22 cellular contexts compared by ENCODE assay signal in the genomic region with DNA sequence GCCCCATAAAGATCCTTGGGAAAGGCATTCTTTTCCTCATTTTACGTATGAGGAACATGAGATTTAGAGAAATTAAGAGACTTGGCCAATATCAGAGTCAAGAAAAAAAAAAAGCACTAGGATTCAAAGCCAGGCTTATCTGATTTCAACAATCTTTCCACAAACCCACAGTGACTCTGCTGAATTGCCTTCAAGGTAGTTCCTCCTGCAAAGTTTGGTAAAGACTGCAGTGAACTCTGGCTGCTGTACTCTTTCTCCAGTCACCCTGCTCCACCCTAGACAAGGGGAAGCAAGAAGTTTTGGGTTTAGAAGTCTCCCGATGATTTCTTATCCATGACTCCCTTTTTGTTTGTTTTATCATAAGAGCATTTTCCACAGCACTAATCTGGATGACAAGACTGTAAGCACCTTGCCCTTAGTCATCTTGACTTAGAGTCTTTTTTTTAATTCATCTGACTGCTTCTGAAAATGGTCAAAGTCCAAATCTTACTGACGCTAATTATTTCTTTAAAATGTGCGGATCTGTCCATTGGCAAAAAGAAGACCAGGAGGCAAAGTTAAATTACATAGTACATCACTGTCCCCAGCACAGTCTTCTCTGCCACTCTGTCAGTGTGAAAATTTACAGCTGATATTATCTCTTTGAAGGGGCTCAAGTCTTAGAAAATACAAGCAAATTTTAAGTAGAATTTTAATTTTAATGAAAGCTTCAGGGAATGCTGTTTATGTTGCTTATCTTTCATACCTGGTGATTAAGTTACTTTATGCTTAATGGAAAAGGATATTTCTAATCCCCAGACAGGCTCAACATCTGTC.
A peak's percentile ranks its signal among the peaks of the same experiment; 100 is the strongest.
DNase-seq lines count a peak whose midpoint lies in the region; ATAC-seq, FAIRE-seq and TF ChIP-seq lines count a peak whose summit lies in the region.
"Had no signal": no experiment of that assay in that cellular context is flagged by ENCODE, and none has a peak within 500 bp of the region (broad histone marks: within the 10 kb centered on the region; RNA-seq: fewer than 3 reads in every experiment).

No MANE protein-coding gene starts in this region.

- H4K91ac ChIP-seq in IMR-90 (ENCODE audit: insufficient read depth, low read depth, low read length) = no peak overlapping the region

- CTCF ChIA-PET in IMR-90 (lab: Yijun Ruan, JAX) (no interaction called here), PC-9 (lab: Charles Lee) (no interaction called here), K562 (lab: Yijun Ruan, JAX; ENCODE audit: low intra/inter-chr PET ratio) (no interaction called here)

- no peak overlapping the region for H4K8ac ChIP-seq in IMR-90 (ENCODE audit: low read depth in 2 of 2, low read length in 2 of 2)

- intact Hi-C loops in IMR-90 (cut with micrococcal nuclease) (no loop called here), PC-9 (cut with micrococcal nuclease; ENCODE audit: unreplicated experiment) (no loop called here), K562 (cut with micrococcal nuclease) (no loop called here), esophagus muscularis mucosa (cut with DNase I) (no loop called here)

- dilution Hi-C loops in IMR-90 (cut with HindIII; ENCODE audit: low sequenced_read_pairs, unreplicated experiment) = no loop called here

- POLR2A ChIA-PET in IMR-90 (lab: Charles Lee; ENCODE audit: unreplicated experiment) = no interaction called here
- POLR2A ChIA-PET in PC-9 (lab: Charles Lee; ENCODE audit: unreplicated experiment) = no interaction called here
- POLR2A ChIA-PET in K562 (lab: Yijun Ruan, JAX) = interaction anchor here (1.2 kb wide), 1 partner anchor 12 kb away, joined by 3 read pairs; no protein-coding TSS in a partner anchor

- H3K36me3 ChIP-seq in IMR-90 (ENCODE audit: control insufficient read depth, insufficient read depth, low read length) (no peaks in the 10 kb centered on the region), PC-9 (ENCODE audit: low read depth) (no peaks in the 10 kb centered on the region), K562 (ENCODE audit: control insufficient read depth, insufficient read depth, low read length) (no peaks in the 10 kb centered on the region), esophagus muscularis mucosa (peaks cover 0 to 3% (median 0%) of the 10 kb centered on the region in 4 donors)
- H3K36me3 ChIP-seq: right lobe of liver had no signal

- no peak overlapping the region for H3K4ac ChIP-seq in IMR-90 (ENCODE audit: low read depth, low read length)

- no peak overlapping the region for H2BK20ac ChIP-seq in IMR-90 (ENCODE audit: low read depth, low read length)

- H3K9me1 ChIP-seq in IMR-90 (ENCODE audit: insufficient read depth, low read length) (peaks cover 7% of the 10 kb centered on the region), K562 (ENCODE audit: control insufficient read depth, insufficient read depth, low read length) (no peaks in the 10 kb centered on the region)

- H3K79me1 ChIP-seq in IMR-90 (ENCODE audit: low read depth in 1 of 2, low read length in 2 of 2) = no peaks in the 10 kb centered on the region

- peaks cover 4% of the 10 kb centered on the region for H3K4me1 ChIP-seq in IMR-90 (ENCODE audit: control insufficient read depth, insufficient read depth, low read length)
- H3K4me1 ChIP-seq in PC-9 (replicated peaks; ENCODE audit: insufficient read depth) = peaks cover 10% of the 10 kb centered on the region
- H3K4me1 ChIP-seq in K562 (replicated peaks in 1 of 2; ENCODE audit: control insufficient read depth in 2 of 2, insufficient read depth in 2 of 2, low read length in 2 of 2) = peaks cover 3 to 14% of the 10 kb centered on the region in 2 experiments
- H3K4me1 ChIP-seq in esophagus muscularis mucosa = no peaks in the 10 kb centered on the region
- H3K4me1 ChIP-seq: right lobe of liver had no signal

- in situ Hi-C loops in IMR-90 (cut with MboI; ENCODE audit: low sequenced_read_pairs) (no loop called here), K562 (cut with MboI) (no loop called here)

- no peaks in the 10 kb centered on the region for H3K9me3 Mint-ChIP-seq in activated T-helper 17 cell treated with anti-CD3 and anti-CD28 coated beads, Interleukin-2, amount 50 U/mL, for 72 hours
- H3K9me3 Mint-ChIP-seq: activated naive CD4-positive, alpha-beta T cell treated with anti-CD3 and anti-CD28 coated beads, Interleukin-2, amount 50 U/mL, for 24 hours; nephron; stimulated activated effector memory CD8-positive, alpha-beta T cell treated with anti-CD3 and anti-CD28 coated beads, Interleukin-12 subunit alpha, Interleukin-12 subunit beta, amount 100 ng/mL, for 72 hours had no signal

- no peak overlapping the region for H2BK120ac ChIP-seq in IMR-90 (ENCODE audit: low read depth, low read length)

- no peaks in the 10 kb centered on the region for H3K27me3 ChIP-seq in IMR-90 (ENCODE audit: control insufficient read depth, insufficient read depth, low read length)
- H3K27me3 ChIP-seq in PC-9 (ENCODE audit: insufficient read depth, low read depth) = no peaks in the 10 kb centered on the region
- H3K27me3 ChIP-seq in K562 (ENCODE audit: control insufficient read depth in 2 of 2, insufficient read depth in 2 of 2, low read length in 2 of 2) = peaks cover 0 to 6% of the 10 kb centered on the region in 2 experiments; a peak in 4 of 5 replicates
- no peaks in the 10 kb centered on the region for H3K27me3 ChIP-seq in esophagus muscularis mucosa
- H3K27me3 ChIP-seq: right lobe of liver had no signal

- no peak for TF ChIP-seq POLR2A in IMR-90 (IDR thresholded peaks at IDR 0.05; ENCODE audit: low read depth, low read length)
- TF ChIP-seq POLR2A in K562 (conservative IDR thresholded peaks at IDR 0.05) = no peak
- no peak for TF ChIP-seq POLR2A in esophagus muscularis mucosa (IDR thresholded peaks at IDR 0.05; ENCODE audit: low read depth)

- ATAC-seq in IMR-90 (ENCODE audit: low read depth) (no peak), K562 (peak; percentile 62; the same call in 2 of the 3 replicates), GM21526 (IDR thresholded peaks at IDR 0.05; ENCODE audit: low FRiP score, unreplicated experiment) (no peak)
- no peak for ATAC-seq in activated T-helper 17 cell treated with anti-CD3 and anti-CD28 coated beads, Interleukin-2, amount 50 U/mL, for 72 hours (replicated peaks)
- ATAC-seq: activated CD4-positive, alpha-beta T cell treated with anti-CD3 and anti-CD28 coated beads for 36 hours; GM12878; left cardiac atrium; right lobe of liver; stimulated activated effector memory CD8-positive, alpha-beta T cell treated with anti-CD3 and anti-CD28 coated beads, Interleukin-12 subunit alpha, Interleukin-12 subunit beta, amount 100 ng/mL, for 72 hours had no signal

- H3K23ac ChIP-seq in IMR-90 (ENCODE audit: low read depth, low read length) = no peak overlapping the region

- no peak overlapping the region for H3K4me3 Mint-ChIP-seq in activated T-helper 17 cell treated with anti-CD3 and anti-CD28 coated beads, Interleukin-2, amount 50 U/mL, for 72 hours
- H3K4me3 Mint-ChIP-seq: activated CD4-positive, alpha-beta T cell treated with anti-CD3 and anti-CD28 coated beads for 36 hours; activated naive CD4-positive, alpha-beta T cell treated with anti-CD3 and anti-CD28 coated beads, Interleukin-2, amount 50 U/mL, for 24 hours; nephron; stimulated activated effector memory CD8-positive, alpha-beta T cell treated with anti-CD3 and anti-CD28 coated beads, Interleukin-12 subunit alpha, Interleukin-12 subunit beta, amount 100 ng/mL, for 72 hours had no signal

- no CpG with 5 or more reads among the region's 4 CpGs for WGBS in IMR-90 (ENCODE audit: extremely low coverage in 2 of 2, insufficient read length in 1 of 2), 2 experiments
- WGBS in K562 (ENCODE audit: insufficient coverage, low coverage, missing lambda C conversion rate) = 0% methylated on average over 4 of the region's 4 CpGs
- 73% methylated on average over 4 of the region's 4 CpGs for WGBS in esophagus muscularis mucosa

- H3K18ac ChIP-seq in IMR-90 (ENCODE audit: low read depth, low read length) = no peak overlapping the region

- no peaks in the 10 kb centered on the region for H3K4me1 Mint-ChIP-seq in activated T-helper 17 cell treated with anti-CD3 and anti-CD28 coated beads, Interleukin-2, amount 50 U/mL, for 72 hours
- H3K4me1 Mint-ChIP-seq: activated naive CD4-positive, alpha-beta T cell treated with anti-CD3 and anti-CD28 coated beads, Interleukin-2, amount 50 U/mL, for 24 hours; stimulated activated effector memory CD8-positive, alpha-beta T cell treated with anti-CD3 and anti-CD28 coated beads, Interleukin-12 subunit alpha, Interleukin-12 subunit beta, amount 100 ng/mL, for 72 hours had no signal

- H3K4me3 ChIP-seq in IMR-90 (ENCODE audit: insufficient read depth, low read depth, low read length) (no peak overlapping the region), PC-9 (no peak overlapping the region), K562 (no peak overlapping the region), esophagus muscularis mucosa (no peak overlapping the region)
- H3K4me3 ChIP-seq: GM12878, right lobe of liver had no signal

- H3K4me2 ChIP-seq in IMR-90 (ENCODE audit: low read depth, low read length) (no peak overlapping the region), PC-9 (peak overlapping the region; percentile 16; the same call in 1 of the 2 replicates), K562 (ENCODE audit: insufficient read depth, low read length) (no peak overlapping the region)

- H3K56ac ChIP-seq in IMR-90 (ENCODE audit: extremely low read depth, insufficient read depth, low read length) = no peak overlapping the region

- no peak overlapping the region for H3K27ac ChIP-seq in IMR-90 (ENCODE audit: insufficient read depth, low read length)
- H3K27ac ChIP-seq in PC-9 = peak overlapping the region; percentile 37; the same call in 1 of the 2 replicates
- no peak overlapping the region for H3K27ac ChIP-seq in K562 (ENCODE audit: extremely low read depth, low read depth, low read length)
- H3K27ac ChIP-seq in esophagus muscularis mucosa (replicated peaks in 1 of 4) = no peak overlapping the region
- H3K27ac ChIP-seq: C4-2B, right lobe of liver had no signal

- H3K9ac ChIP-seq in IMR-90 (ENCODE audit: low read depth, low read length) (no peak overlapping the region), K562 (ENCODE audit: insufficient read depth in 1 of 2, low read depth in 2 of 2, low read length in 2 of 2) (no peak overlapping the region)

- H4K20me1 ChIP-seq in IMR-90 (ENCODE audit: insufficient read depth, low read length) (no peaks in the 10 kb centered on the region), PC-9 (ENCODE audit: insufficient read depth) (no peaks in the 10 kb centered on the region), K562 (replicated peaks; ENCODE audit: control insufficient read depth, insufficient read depth, low read length) (no peaks in the 10 kb centered on the region; the same call in 1 of the 2 replicates)

- H3K79me2 ChIP-seq in PC-9 (ENCODE audit: low read depth) = no peaks in the 10 kb centered on the region
- no peaks in the 10 kb centered on the region for H3K79me2 ChIP-seq in K562 (ENCODE audit: control insufficient read depth, insufficient read depth, low read length)

- H3K14ac ChIP-seq in IMR-90 (replicated peaks; ENCODE audit: low read depth, low read length) = no peak overlapping the region; the same call in 1 of the 2 replicates

- no peak for FAIRE-seq in K562 (lab: Jason Lieb, UNC)
- FAIRE-seq: GM12878 had no signal

- no peak overlapping the region for H3K27ac Mint-ChIP-seq in activated T-helper 17 cell treated with anti-CD3 and anti-CD28 coated beads, Interleukin-2, amount 50 U/mL, for 72 hours
- H3K27ac Mint-ChIP-seq: activated CD4-positive, alpha-beta T cell treated with anti-CD3 and anti-CD28 coated beads for 36 hours; activated naive CD4-positive, alpha-beta T cell treated with anti-CD3 and anti-CD28 coated beads, Interleukin-2, amount 50 U/mL, for 24 hours; nephron; stimulated activated effector memory CD8-positive, alpha-beta T cell treated with anti-CD3 and anti-CD28 coated beads, Interleukin-12 subunit alpha, Interleukin-12 subunit beta, amount 100 ng/mL, for 72 hours had no signal

- no peaks in the 10 kb centered on the region; the same call in 1 of the 2 replicates for H3F3A ChIP-seq in PC-9 (ENCODE audit: insufficient read depth, low read depth)

- no peak overlapping the region for H2BK15ac ChIP-seq in IMR-90 (ENCODE audit: low read depth, low read length)

- no peak overlapping the region for H2AK9ac ChIP-seq in IMR-90 (replicated peaks; ENCODE audit: low read depth, low read length, poor library complexity)

- H4K5ac ChIP-seq in IMR-90 (ENCODE audit: low read depth, low read length) = no peak overlapping the region

- H2AFZ ChIP-seq in IMR-90 (replicated peaks; ENCODE audit: low read length, poor library complexity) (no peak overlapping the region), PC-9 (no peak overlapping the region), K562 (ENCODE audit: low read depth, low read length) (no peak overlapping the region)

- peak; percentile 29 for DNase-seq in CD1c-positive myeloid dendritic cell (ENCODE audit: extremely low spot score)
- peak; percentile 44 for DNase-seq in IMR-90
- peak; percentile 17 to 59 for DNase-seq in PC-9
- DNase-seq in K562 (ENCODE audit: extremely low read depth in 1 of 4, low spot score in 3 of 4) = peak in 1 of 4 experiments; percentile 21
- no peak for DNase-seq in esophagus muscularis mucosa (ENCODE audit: extremely low spot score)
- no peak for DNase-seq in LoVo (ENCODE audit: low spot score)
- DNase-seq: ACHN; activated CD4-positive, alpha-beta T cell treated with anti-CD3 and anti-CD28 coated beads for 36 hours; DMS153; GOT3; left cardiac atrium; NCI-H1417; NCI-H69; right lobe of liver; T1000 had no signal

- H2AK5ac ChIP-seq in IMR-90 (ENCODE audit: low read depth, low read length) = no peak overlapping the region

- H3K36me3 Mint-ChIP-seq in activated T-helper 17 cell treated with anti-CD3 and anti-CD28 coated beads, Interleukin-2, amount 50 U/mL, for 72 hours (ENCODE audit: low read depth) = no peaks in the 10 kb centered on the region
- H3K36me3 Mint-ChIP-seq: activated naive CD4-positive, alpha-beta T cell treated with anti-CD3 and anti-CD28 coated beads, Interleukin-2, amount 50 U/mL, for 24 hours; stimulated activated effector memory CD8-positive, alpha-beta T cell treated with anti-CD3 and anti-CD28 coated beads, Interleukin-12 subunit alpha, Interleukin-12 subunit beta, amount 100 ng/mL, for 72 hours had no signal

- H3K27me3 Mint-ChIP-seq in activated T-helper 17 cell treated with anti-CD3 and anti-CD28 coated beads, Interleukin-2, amount 50 U/mL, for 72 hours = peaks cover 3% of the 10 kb centered on the region
- H3K27me3 Mint-ChIP-seq: activated CD4-positive, alpha-beta T cell treated with anti-CD3 and anti-CD28 coated beads for 36 hours; activated naive CD4-positive, alpha-beta T cell treated with anti-CD3 and anti-CD28 coated beads, Interleukin-2, amount 50 U/mL, for 24 hours had no signal

- no TSS peak for BruUV-seq in IMR-90 (replicated peaks; lab: Mats Ljungman, UMichigan)
- BruUV-seq in PC-9 (replicated peaks; lab: Mats Ljungman, UMichigan) = no TSS peak
- no TSS peak for BruUV-seq in K562 (replicated peaks; lab: Mats Ljungman, UMichigan)

- TF ChIP-seq CTCF in IMR-90 (conservative IDR thresholded peaks at IDR 0.05; ENCODE audit: low read depth, low read length) = no peak
- no peak for TF ChIP-seq CTCF in PC-9 (conservative IDR thresholded peaks at IDR 0.05)
- no peak for TF ChIP-seq CTCF in K562 (IDR thresholded peaks at IDR 0.05 in 2 of 3, conservative IDR thresholded peaks at IDR 0.05 in 1 of 3; ENCODE audit: insufficient read depth in 2 of 3, low read depth in 1 of 3, low read length in 3 of 3)
- no peak for TF ChIP-seq CTCF in esophagus muscularis mucosa (IDR thresholded peaks at IDR 0.05)

- H3K9me3 ChIP-seq in IMR-90 (ENCODE audit: control insufficient read depth, insufficient read depth, low read length) = no peaks in the 10 kb centered on the region
- no peaks in the 10 kb centered on the region for H3K9me3 ChIP-seq in PC-9 (ENCODE audit: insufficient read depth, low read depth)
- no peaks in the 10 kb centered on the region for H3K9me3 ChIP-seq in K562 (replicated peaks; ENCODE audit: control insufficient read depth, insufficient read depth, low read depth, low read length)
- H3K9me3 ChIP-seq in esophagus muscularis mucosa = no peaks in the 10 kb centered on the region
- H3K9me3 ChIP-seq: right lobe of liver had no signal

- no peaks in the 10 kb centered on the region for H3K9me2 ChIP-seq in PC-9 (ENCODE audit: insufficient read depth)

- TF ChIP-seq EP300 in K562 (IDR thresholded peaks at IDR 0.05; ENCODE audit: low read length) (peak; percentile 33; the same call in 1 of the 2 replicates), esophagus muscularis mucosa (IDR thresholded peaks at IDR 0.05) (no peak)

- TF ChIP-seq RAD21 in IMR-90 (IDR thresholded peaks at IDR 0.05; ENCODE audit: low read length) (no peak), K562 (CRISPR knock-in tag; conservative IDR thresholded peaks at IDR 0.05 in 1 of 2, IDR thresholded peaks at IDR 0.05 in 1 of 2) (no peak)

- H2BK5ac ChIP-seq in IMR-90 (ENCODE audit: low read depth, low read length, poor library complexity, severe bottlenecking) = no peak overlapping the region

Comparison
In these comparisons a context has a peak if more than half of its experiments do, and no peak if none do; other contexts are left out.
1. DNase-seq: peak in CD1c-positive myeloid dendritic cell (single experiment), IMR-90 (single experiment) and PC-9 (2 of 2); none in esophagus muscularis mucosa (single experiment) and LoVo (single experiment).